27 cellular contexts compared by ENCODE assay signal in genomic region chr3:10647376-10647775, GRCh38.
"Had no signal": no experiment of that assay in that cellular context is flagged by ENCODE, and none has a peak within 500 bp of the region (broad histone marks: within the 10 kb centered on the region; RNA-seq: fewer than 3 reads in every experiment).

No MANE protein-coding gene starts in this region.

- H3K36me3 ChIP-seq: esophagus muscularis mucosa, gastroesophageal sphincter, heart left ventricle, left lung, pancreas, right lobe of liver, stomach, thyroid gland had no signal

- H3K9me3 ChIP-seq: left lung, pancreas, right lobe of liver, thyroid gland had no signal

- H3K9me3 Mint-ChIP-seq: nephron progenitor cell; stimulated activated effector memory CD8-positive, alpha-beta T cell treated with anti-CD3 and anti-CD28 coated beads, Interleukin-12 subunit alpha, Interleukin-12 subunit beta, amount 100 ng/mL, for 72 hours had no signal

- H3K36me3 Mint-ChIP-seq: stimulated activated effector memory CD8-positive, alpha-beta T cell treated with anti-CD3 and anti-CD28 coated beads, Interleukin-12 subunit alpha, Interleukin-12 subunit beta, amount 100 ng/mL, for 72 hours had no signal

- H3K4me1 ChIP-seq: esophagus muscularis mucosa, foreskin keratinocyte, gastroesophageal sphincter, heart left ventricle, left lung, pancreas, right lobe of liver, stomach, thyroid gland had no signal

- H3K27ac ChIP-seq: coronary artery, esophagus muscularis mucosa, foreskin keratinocyte, gastroesophageal sphincter, heart left ventricle, hepatocyte, left lung, pancreas, right lobe of liver, stomach, thyroid gland had no signal

- H3K4me3 ChIP-seq: coronary artery, esophagus muscularis mucosa, gastroesophageal sphincter, heart left ventricle, hepatocyte, left lung, pancreas, right lobe of liver, stomach, thyroid gland had no signal

- H3K4me1 Mint-ChIP-seq: naive thymus-derived CD8-positive, alpha-beta T cell; nephron progenitor cell; stimulated activated effector memory CD8-positive, alpha-beta T cell treated with anti-CD3 and anti-CD28 coated beads, Interleukin-12 subunit alpha, Interleukin-12 subunit beta, amount 100 ng/mL, for 72 hours had no signal

- H3K27me3 ChIP-seq: left lung, pancreas, right lobe of liver, thyroid gland had no signal

- FAIRE-seq: endothelial cell of umbilical vein, kidney, pancreas, small intestine, urothelium cell line had no signal

- DNase-seq: dermis blood vessel endothelial cell; effector memory CD4-positive, alpha-beta T cell; foreskin keratinocyte; kidney; mesendoderm; naive thymus-derived CD8-positive, alpha-beta T cell; nephron progenitor cell; occipital lobe; pancreas; right lobe of liver; small intestine; stimulated activated CD4-positive, alpha-beta T cell treated with anti-CD3 and anti-CD28 coated beads, Interleukin-2, amount 100 ng/mL, for 24 hours; stimulated activated CD4-positive, alpha-beta T cell treated with anti-CD3 and anti-CD28 coated beads, Interleukin-4, amount 100 ng/mL, for 24 hours; stimulated activated naive CD4-positive, alpha-beta T cell treated with Interleukin-2 at 50 U/mL for 16 hours; stomach; thyroid gland; trophoblast cell had no signal

- H3K27ac Mint-ChIP-seq: naive thymus-derived CD8-positive, alpha-beta T cell; nephron progenitor cell; progenitor cell of endocrine pancreas; stimulated activated effector memory CD8-positive, alpha-beta T cell treated with anti-CD3 and anti-CD28 coated beads, Interleukin-12 subunit alpha, Interleukin-12 subunit beta, amount 100 ng/mL, for 72 hours had no signal

- H3K4me3 Mint-ChIP-seq: naive thymus-derived CD8-positive, alpha-beta T cell; nephron progenitor cell; stimulated activated effector memory CD8-positive, alpha-beta T cell treated with anti-CD3 and anti-CD28 coated beads, Interleukin-12 subunit alpha, Interleukin-12 subunit beta, amount 100 ng/mL, for 72 hours had no signal

- H2AFZ ChIP-seq: hepatocyte had no signal

- H3K4me2 ChIP-seq: hepatocyte had no signal

- H3K79me2 ChIP-seq: hepatocyte had no signal

- ATAC-seq: foreskin keratinocyte; gastroesophageal sphincter; heart left ventricle; left lung; naive thymus-derived CD8-positive, alpha-beta T cell; pancreas; stimulated activated effector memory CD8-positive, alpha-beta T cell treated with anti-CD3 and anti-CD28 coated beads, Interleukin-12 subunit alpha, Interleukin-12 subunit beta, amount 100 ng/mL, for 72 hours had no signal
